ENCODE assay signal across 8 cellular contexts in the genomic region with DNA sequence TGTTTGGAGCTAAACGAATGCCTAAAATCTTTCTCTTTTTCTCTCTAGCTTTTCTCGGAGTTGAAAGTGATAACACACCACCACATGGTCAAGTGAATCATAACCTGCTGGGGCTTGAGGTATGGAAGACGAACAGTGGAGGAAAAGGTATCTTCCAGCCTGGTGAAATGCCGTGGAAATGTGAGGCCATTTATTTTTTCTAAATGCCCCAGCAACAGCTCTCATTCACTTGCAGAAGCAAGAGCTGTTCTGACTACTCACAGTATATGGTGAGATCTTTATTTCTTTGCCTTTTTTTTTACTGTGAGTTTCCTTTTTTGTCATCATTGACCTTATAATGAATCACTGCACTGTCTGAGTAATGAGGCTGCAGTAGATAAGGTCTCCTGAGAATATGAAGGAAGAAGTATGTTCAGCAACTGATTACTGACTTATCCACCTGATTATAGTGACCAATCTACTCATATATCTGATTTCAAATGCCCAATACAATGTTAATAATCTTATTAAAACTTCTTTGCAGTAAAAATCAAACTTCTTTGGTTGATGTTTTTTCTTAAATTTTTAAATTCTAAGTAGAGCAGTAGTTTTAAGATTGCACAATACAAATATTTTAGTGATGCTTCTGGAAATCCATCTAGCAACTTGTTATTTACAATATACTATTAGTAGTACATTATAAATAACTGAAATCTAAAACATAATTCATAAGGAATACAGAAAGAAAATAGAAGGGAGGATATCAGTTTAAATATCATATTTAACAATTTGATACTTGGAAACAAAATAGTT.
DNase-seq lines count a peak whose midpoint lies in the region; ATAC-seq and TF ChIP-seq lines count a peak whose summit lies in the region.

No MANE protein-coding gene starts in this region.

- intact Hi-C loops in heart right ventricle (cut with DNase I) (no loop called here), mammary epithelial cell (cut with micrococcal nuclease) (no loop called here)

- H4K20me1 ChIP-seq in mammary epithelial cell (ENCODE audit: insufficient read depth, low read length) = no peaks in the 10 kb centered on the region

- in situ Hi-C loops in mammary epithelial cell (cut with MboI; ENCODE audit: low sequenced_read_pairs in 2 of 2) = no loop called here

- WGBS in heart right ventricle, 2 donors = 67 to 77% methylated on average over 4 of the region's 4 CpGs
- 100% methylated on average over 3 of the region's 4 CpGs for WGBS in mammary epithelial cell (ENCODE audit: low coverage, missing lambda C conversion rate)

- no peak overlapping the region for H3K9ac ChIP-seq in mammary epithelial cell (ENCODE audit: insufficient read depth, low read length)

- H3K4me2 ChIP-seq in mammary epithelial cell (ENCODE audit: insufficient read depth, low read depth, low read length) = no peak overlapping the region

- no peaks in the 10 kb centered on the region for H3K27me3 Mint-ChIP-seq in WTC11 (ENCODE audit: low read depth)

- H3K27ac ChIP-seq in heart right ventricle (no peak overlapping the region), right atrium auricular region (peak overlapping the region in 1 of 2 donors; percentile 44), mammary epithelial cell (ENCODE audit: insufficient read depth, low read depth, low read length) (no peak overlapping the region)

- H3K79me2 ChIP-seq in mammary epithelial cell (ENCODE audit: insufficient read depth, low read length) = no peaks in the 10 kb centered on the region

- no peaks in the 10 kb centered on the region for H3K9me3 Mint-ChIP-seq in WTC11

- H3K4me1 ChIP-seq in heart right ventricle (peaks cover 0 to 26% (median 11%) of the 10 kb centered on the region in 9 donors), right atrium auricular region (peaks cover 0 to 13% of the 10 kb centered on the region in 2 donors), mammary epithelial cell (ENCODE audit: insufficient read depth, low read length) (peaks cover 18% of the 10 kb centered on the region)

- ATAC-seq in heart right ventricle (peak in 5 of 8 donors; percentile 12 to 69 (median 26)), HG03139 (IDR thresholded peaks at IDR 0.05; ENCODE audit: unreplicated experiment) (peak; percentile 70), HG03280 (IDR thresholded peaks at IDR 0.05; ENCODE audit: unreplicated experiment) (no peak), WTC11 (no peak)

- no TSS peak for BruUV-seq in mammary epithelial cell (replicated peaks; lab: Mats Ljungman, UMichigan)

- H3K36me3 Mint-ChIP-seq in WTC11 = no peaks in the 10 kb centered on the region

- H3K27me3 ChIP-seq in heart right ventricle (no peaks in the 10 kb centered on the region), right atrium auricular region (no peaks in the 10 kb centered on the region), mammary epithelial cell (ENCODE audit: insufficient read depth, low read length) (no peaks in the 10 kb centered on the region)

- H2AFZ ChIP-seq in mammary epithelial cell (ENCODE audit: low read depth, low read length) = no peak overlapping the region

- no peak overlapping the region for H3K4me3 Mint-ChIP-seq in WTC11

- H3K4me3 ChIP-seq in heart right ventricle (no peak overlapping the region), right atrium auricular region (no peak overlapping the region), mammary epithelial cell (replicated peaks in 1 of 3; ENCODE audit: insufficient read depth in 1 of 3, low read depth in 2 of 3, low read length in 3 of 3) (no peak overlapping the region)

- peaks cover 15% of the 10 kb centered on the region for H3K4me1 Mint-ChIP-seq in WTC11

- CTCF ChIA-PET in mammary epithelial cell (lab: Charles Lee; ENCODE audit: low non-redundant PET) = no interaction called here
- CTCF ChIA-PET in WTC11 (lab: Charles Lee) = no interaction called here

- no peak for TF ChIP-seq CTCF in heart right ventricle (IDR thresholded peaks at IDR 0.05)
- no peak for TF ChIP-seq CTCF in right atrium auricular region (IDR thresholded peaks at IDR 0.05)
- no peak for TF ChIP-seq CTCF in mammary epithelial cell (conservative IDR thresholded peaks at IDR 0.05 in 1 of 2, IDR thresholded peaks at IDR 0.05 in 1 of 2; ENCODE audit: extremely low read depth in 1 of 2, insufficient read depth in 1 of 2, low read depth in 1 of 2, low read length in 2 of 2)
- no peak for TF ChIP-seq CTCF in WTC11 (IDR thresholded peaks at IDR 0.05)

- no peak overlapping the region for H3K27ac Mint-ChIP-seq in WTC11

- DNase-seq in heart right ventricle (no peak), right atrium auricular region (ENCODE audit: low spot score) (no peak), mammary epithelial cell (peak; percentile 61), superior temporal gyrus (ENCODE audit: extremely low spot score) (peak; percentile 41), WTC11 (ENCODE audit: low spot score) (no peak), mesenteric fat pad (ENCODE audit: low spot score) (no peak)

- POLR2A ChIA-PET in WTC11 (lab: Charles Lee) = interaction anchor here (0.6 kb wide), 1 partner anchor 188 kb away, joined by 3 read pairs; no protein-coding TSS in a partner anchor

- H3K36me3 ChIP-seq in heart right ventricle (no peaks in the 10 kb centered on the region), right atrium auricular region (no peaks in the 10 kb centered on the region), mammary epithelial cell (ENCODE audit: insufficient read depth, low read length) (no peaks in the 10 kb centered on the region)

- dilution Hi-C loops in mammary epithelial cell (cut with HindIII; ENCODE audit: low sequenced_read_pairs) = no loop called here

- H3K9me3 ChIP-seq in heart right ventricle (no peaks in the 10 kb centered on the region), right atrium auricular region (no peaks in the 10 kb centered on the region), mammary epithelial cell (replicated peaks; ENCODE audit: insufficient read depth, low read length) (no peaks in the 10 kb centered on the region)

TF ChIP-seq in WTC11, 78 proteins besides CTCF, POLR2A, EP300 and RAD21 (continues in another document):
- TF ChIP-seq RORB (CRISPR knock-in tag; IDR thresholded peaks at IDR 0.05) (no peak), ELF4 (CRISPR knock-in tag; IDR thresholded peaks at IDR 0.05; ENCODE audit: low read depth) (no peak), JUN (CRISPR knock-in tag; IDR thresholded peaks at IDR 0.05) (no peak), GRHL2 (CRISPR knock-in tag; IDR thresholded peaks at IDR 0.05; ENCODE audit: insufficient replicate concordance, severe bottlenecking) (no peak), ZNF121 (CRISPR knock-in tag; IDR thresholded peaks at IDR 0.05) (no peak), ATF1 (CRISPR knock-in tag; IDR thresholded peaks at IDR 0.05) (no peak), GTF2I (CRISPR knock-in tag; conservative IDR thresholded peaks at IDR 0.05) (no peak), NFATC4 (CRISPR knock-in tag; IDR thresholded peaks at IDR 0.05) (no peak), NR2C2 (CRISPR knock-in tag; IDR thresholded peaks at IDR 0.05) (no peak), ESRRA (CRISPR knock-in tag; IDR thresholded peaks at IDR 0.05; ENCODE audit: borderline replicate concordance) (no peak), ZBTB21 (CRISPR knock-in tag; IDR thresholded peaks at IDR 0.05; ENCODE audit: borderline replicate concordance) (no peak), ZNF317 (CRISPR knock-in tag; IDR thresholded peaks at IDR 0.05; ENCODE audit: borderline replicate concordance, low read depth) (no peak)
- TF ChIP-seq, protein P1, sequence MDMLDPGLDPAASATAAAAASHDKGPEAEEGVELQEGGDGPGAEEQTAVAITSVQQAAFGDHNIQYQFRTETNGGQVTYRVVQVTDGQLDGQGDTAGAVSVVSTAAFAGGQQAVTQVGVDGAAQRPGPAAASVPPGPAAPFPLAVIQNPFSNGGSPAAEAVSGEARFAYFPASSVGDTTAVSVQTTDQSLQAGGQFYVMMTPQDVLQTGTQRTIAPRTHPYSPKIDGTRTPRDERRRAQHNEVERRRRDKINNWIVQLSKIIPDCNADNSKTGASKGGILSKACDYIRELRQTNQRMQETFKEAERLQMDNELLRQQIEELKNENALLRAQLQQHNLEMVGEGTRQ (CRISPR knock-in tag; IDR thresholded peaks at IDR 0.05) = no peak
- TF ChIP-seq, protein P2, sequence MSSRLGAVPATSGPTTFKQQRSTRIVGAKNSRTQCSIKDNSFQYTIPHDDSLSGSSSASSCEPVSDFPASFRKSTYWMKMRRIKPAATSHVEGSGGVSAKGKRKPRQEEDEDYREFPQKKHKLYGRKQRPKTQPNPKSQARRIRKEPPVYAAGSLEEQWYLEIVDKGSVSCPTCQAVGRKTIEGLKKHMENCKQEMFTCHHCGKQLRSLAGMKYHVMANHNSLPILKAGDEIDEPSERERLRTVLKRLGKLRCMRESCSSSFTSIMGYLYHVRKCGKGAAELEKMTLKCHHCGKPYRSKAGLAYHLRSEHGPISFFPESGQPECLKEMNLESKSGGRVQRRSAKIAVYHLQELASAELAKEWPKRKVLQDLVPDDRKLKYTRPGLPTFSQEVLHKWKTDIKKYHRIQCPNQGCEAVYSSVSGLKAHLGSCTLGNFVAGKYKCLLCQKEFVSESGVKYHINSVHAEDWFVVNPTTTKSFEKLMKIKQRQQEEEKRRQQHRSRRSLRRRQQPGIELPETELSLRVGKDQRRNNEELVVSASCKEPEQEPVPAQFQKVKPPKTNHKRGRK (CRISPR knock-in tag; IDR thresholded peaks at IDR 0.05; ENCODE audit: borderline replicate concordance) = no peak
- TF ChIP-seq, protein P3, sequence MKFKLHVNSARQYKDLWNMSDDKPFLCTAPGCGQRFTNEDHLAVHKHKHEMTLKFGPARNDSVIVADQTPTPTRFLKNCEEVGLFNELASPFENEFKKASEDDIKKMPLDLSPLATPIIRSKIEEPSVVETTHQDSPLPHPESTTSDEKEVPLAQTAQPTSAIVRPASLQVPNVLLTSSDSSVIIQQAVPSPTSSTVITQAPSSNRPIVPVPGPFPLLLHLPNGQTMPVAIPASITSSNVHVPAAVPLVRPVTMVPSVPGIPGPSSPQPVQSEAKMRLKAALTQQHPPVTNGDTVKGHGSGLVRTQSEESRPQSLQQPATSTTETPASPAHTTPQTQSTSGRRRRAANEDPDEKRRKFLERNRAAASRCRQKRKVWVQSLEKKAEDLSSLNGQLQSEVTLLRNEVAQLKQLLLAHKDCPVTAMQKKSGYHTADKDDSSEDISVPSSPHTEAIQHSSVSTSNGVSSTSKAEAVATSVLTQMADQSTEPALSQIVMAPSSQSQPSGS (CRISPR knock-in tag; IDR thresholded peaks at IDR 0.05; ENCODE audit: borderline replicate concordance, low read depth) = no peak

Comparison
In these comparisons a context has a peak if more than half of its experiments do, and no peak if none do; other contexts are left out.
1. ATAC-seq: peak in heart right ventricle (5 of 8) and HG03139 (single experiment); none in HG03280 (single experiment) and WTC11 (single experiment).
2. DNase-seq: peak in mammary epithelial cell (single experiment) and superior temporal gyrus (single experiment); none in heart right ventricle (0 of 2), right atrium auricular region (single experiment), WTC11 (single experiment) and mesenteric fat pad (single experiment).